Comparison of ENCODE assay signal across 19 cellular contexts in genomic region chr12:127785535-127785934, GRCh38.
A peak's percentile ranks its signal among the peaks of the same experiment; 100 is the strongest.
DNase-seq lines count a peak whose midpoint lies in the region; ATAC-seq and TF ChIP-seq lines count a peak whose summit lies in the region.
"Had no signal": no experiment of that assay in that cellular context is flagged by ENCODE, and none has a peak within 500 bp of the region (broad histone marks: within the 10 kb centered on the region; RNA-seq: fewer than 3 reads in every experiment).

No MANE protein-coding gene starts in this region.

- DNase-seq in Right ventricle myocardium superior (no peak), left ventricle myocardium inferior (no peak), astrocyte of the hippocampus (ENCODE audit: low read depth, low spot score) (peak; percentile 62), right cardiac atrium (peak in 1 of 3 donors; percentile 24), aorta (no peak), activated T-cell treated with anti-CD3 and anti-CD28 coated beads for 4 hours (no peak)
- DNase-seq: activated naive CD4-positive, alpha-beta T cell treated with anti-CD3 and anti-CD28 coated beads, Interleukin-2, amount 10 ng/mL, durations not matched to agents 7 days and 5 days; effector CD8-positive, alpha-beta T cell; glutamatergic neuron; left colon; NCI-H1105; NCI-H524; Peyer's patch; spleen; T-helper 9 cell; upper lobe of right lung had no signal

- H3K4me3 ChIP-seq in left ventricle myocardium inferior, result no peak overlapping the region
- H3K4me3 ChIP-seq in right cardiac atrium (ENCODE audit: low read length), result no peak overlapping the region
- H3K4me3 ChIP-seq in aorta (ENCODE audit: low read length in 2 of 2), result no peak overlapping the region
- H3K4me3 ChIP-seq: GM12878, Peyer's patch, spleen, upper lobe of right lung had no signal

- H3K36me3 ChIP-seq in left ventricle myocardium inferior, result no peaks in the 10 kb centered on the region
- no peaks in the 10 kb centered on the region for H3K36me3 ChIP-seq in aorta (ENCODE audit: control insufficient read depth in 1 of 2, insufficient read depth in 2 of 2, low read length in 1 of 2)
- H3K36me3 ChIP-seq: Peyer's patch, spleen, upper lobe of right lung had no signal

- 40% methylated on average over 5 of the region's 5 CpGs for whole genome bisulfite sequencing in right cardiac atrium
- 10 to 14% methylated on average over 5 of the region's 5 CpGs for WGBS in aorta, 2 donors

- TF ChIP-seq CTCF in left ventricle myocardium inferior (IDR thresholded peaks at IDR 0.05; ENCODE audit: borderline replicate concordance), result no peak

- no peaks in the 10 kb centered on the region for H3K4me1 ChIP-seq in left ventricle myocardium inferior
- peaks cover 4% of the 10 kb centered on the region for H3K4me1 ChIP-seq in right cardiac atrium (ENCODE audit: control insufficient read depth, insufficient read depth, low read length)
- no peaks in the 10 kb centered on the region for H3K4me1 ChIP-seq in aorta (ENCODE audit: control insufficient read depth in 1 of 2, insufficient read depth in 2 of 2, low read length in 2 of 2)
- H3K4me1 ChIP-seq: Peyer's patch, spleen, upper lobe of right lung had no signal

- H3K27ac ChIP-seq in left ventricle myocardium inferior (replicated peaks) (no peak overlapping the region), right cardiac atrium (ENCODE audit: low read length) (no peak overlapping the region), aorta (ENCODE audit: low read depth in 1 of 2, low read length in 2 of 2) (no peak overlapping the region)
- H3K27ac ChIP-seq: Peyer's patch, spleen, upper lobe of right lung had no signal

- intact Hi-C loops in Right ventricle myocardium superior (cut with DNase I) (no loop called here), left ventricle myocardium inferior (cut with micrococcal nuclease) (no loop called here), right cardiac atrium (cut with DNase I) (no loop called here), aorta (cut with DNase I) (no loop called here)

- H3K27me3 ChIP-seq in left ventricle myocardium inferior (ENCODE audit: low read depth), result peaks cover 33% of the 10 kb centered on the region
- no peaks in the 10 kb centered on the region for H3K27me3 ChIP-seq in right cardiac atrium (ENCODE audit: control insufficient read depth, insufficient read depth)
- H3K27me3 ChIP-seq in aorta (ENCODE audit: control insufficient read depth in 1 of 2, insufficient read depth in 2 of 2, low read length in 1 of 2), result no peaks in the 10 kb centered on the region
- H3K27me3 ChIP-seq: Peyer's patch, upper lobe of right lung had no signal

- ATAC-seq in Right ventricle myocardium superior (ENCODE audit: poor library complexity) (peak; percentile 58), right cardiac atrium (peak; percentile 57 to 68), aorta (ENCODE audit: low FRiP score) (peak; percentile 34), HG03097 (IDR thresholded peaks at IDR 0.05; ENCODE audit: low FRiP score, unreplicated experiment) (no peak), GM18868 (IDR thresholded peaks at IDR 0.05; ENCODE audit: unreplicated experiment) (no peak)
- ATAC-seq: GM12878, left colon, upper lobe of right lung had no signal

- H3K9me3 ChIP-seq in left ventricle myocardium inferior (replicated peaks) (no peaks in the 10 kb centered on the region), right cardiac atrium (ENCODE audit: control insufficient read depth, low read length) (no peaks in the 10 kb centered on the region), aorta (ENCODE audit: control insufficient read depth, low read length) (no peaks in the 10 kb centered on the region)
- H3K9me3 ChIP-seq: Peyer's patch, spleen, upper lobe of right lung had no signal

Comparison
In these comparisons a context has a peak if more than half of its experiments do, and no peak if none do; other contexts are left out.
1. ATAC-seq: peak in Right ventricle myocardium superior (single experiment), right cardiac atrium (2 of 2) and aorta (single experiment); none in HG03097 (single experiment) and GM18868 (single experiment).